1 cellular context compared by ENCODE assay signal in the genomic region with DNA sequence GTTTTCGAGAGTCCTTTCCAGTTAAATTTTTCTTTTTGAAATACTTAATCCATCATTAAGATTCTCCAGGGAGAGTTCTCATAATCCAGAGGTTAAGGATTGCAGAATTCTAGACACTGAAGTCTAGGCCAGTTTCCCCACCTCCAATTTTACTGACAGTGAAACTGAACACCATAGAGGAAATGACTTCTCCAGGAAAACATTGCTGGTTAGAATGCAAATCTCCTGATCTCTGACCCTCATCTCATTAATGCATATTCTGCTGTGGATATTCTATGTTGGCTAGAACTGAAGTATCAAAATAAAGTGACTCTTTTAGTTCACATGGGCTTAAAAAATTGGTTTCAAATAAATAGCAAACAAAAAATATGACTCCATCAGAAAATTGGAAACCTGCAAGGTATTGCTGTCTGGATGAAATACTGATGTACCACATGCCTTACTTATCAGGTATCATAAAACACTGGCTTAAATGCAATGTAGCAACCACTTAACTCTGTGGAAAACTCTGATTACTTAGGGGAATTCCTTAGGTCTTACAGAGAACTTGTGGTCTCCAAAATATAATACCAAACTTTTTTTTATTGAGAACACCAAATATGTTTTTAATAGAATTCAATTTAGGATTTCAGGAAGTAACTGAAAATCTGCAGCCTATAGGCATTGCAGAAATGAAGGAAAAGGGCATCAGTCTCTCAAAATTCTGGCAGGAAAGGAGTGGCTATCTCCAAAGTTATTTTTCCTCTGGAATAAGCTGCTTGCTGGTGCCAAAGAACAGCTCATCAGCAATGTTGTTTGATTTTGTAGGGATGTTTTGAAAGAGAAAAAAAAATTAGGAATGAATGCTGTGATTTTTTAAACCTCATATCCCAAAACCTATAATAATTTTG.
TF ChIP-seq lines count a peak whose summit lies in the region.

No MANE protein-coding gene starts in this region.

TF ChIP-seq in HepG2, 621 proteins besides CTCF, POLR2A, EP300 and RAD21 (continued from another document):
- TF ChIP-seq TEAD3 (CRISPR knock-in tag; optimal IDR thresholded peaks at IDR 0.05; ENCODE audit: borderline replicate concordance) = peak; percentile 26
- no peak for TF ChIP-seq REXO4 (CRISPR knock-in tag; IDR thresholded peaks at IDR 0.05; ENCODE audit: borderline replicate concordance)
- TF ChIP-seq, protein P1, sequence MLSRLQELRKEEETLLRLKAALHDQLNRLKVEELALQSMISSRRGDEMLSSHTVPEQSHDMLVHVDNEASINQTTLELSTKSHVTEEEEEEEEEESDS (CRISPR knock-in tag; IDR thresholded peaks at IDR 0.05; ENCODE audit: borderline replicate concordance) = 0 out of 2 replicates have a peak, but pooled peaks have one; percentile 28
- TF ChIP-seq NFKBIZ (CRISPR knock-in tag; IDR thresholded peaks at IDR 0.05) = no peak
- peak; percentile 42; the same call in 1 of the 2 replicates for TF ChIP-seq ELF3 (CRISPR knock-in tag; IDR thresholded peaks at IDR 0.05)
- no peak for TF ChIP-seq ZNF749 (CRISPR knock-in tag; IDR thresholded peaks at IDR 0.05; ENCODE audit: borderline replicate concordance)
- peak; percentile 14 for TF ChIP-seq HNRNPK (IDR thresholded peaks at IDR 0.05; ENCODE audit: low read depth, low read length, poor library complexity, severe bottlenecking)
- TF ChIP-seq, protein P2, sequence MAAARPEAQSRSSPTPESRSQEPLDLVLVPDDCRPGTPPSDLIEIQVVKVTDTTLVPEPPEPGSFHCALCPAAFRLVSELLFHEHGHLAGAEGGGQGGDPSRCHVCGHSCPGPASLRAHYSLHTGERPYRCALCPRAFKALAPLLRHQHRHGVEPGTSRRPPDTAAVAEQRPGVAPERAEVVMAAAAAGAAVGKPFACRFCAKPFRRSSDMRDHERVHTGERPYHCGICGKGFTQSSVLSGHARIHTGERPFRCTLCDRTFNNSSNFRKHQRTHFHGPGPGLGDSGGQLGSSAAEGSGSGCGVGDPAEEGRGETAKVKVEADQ (CRISPR knock-in tag; IDR thresholded peaks at IDR 0.05; ENCODE audit: borderline replicate concordance) = no peak
- no peak for TF ChIP-seq SOX13 (IDR thresholded peaks at IDR 0.05)
- peak in 1 of 2 experiments; percentile 29; a peak in 1 of 4 replicates for TF ChIP-seq SOX13 (CRISPR knock-in tag; conservative IDR thresholded peaks at IDR 0.05 in 1 of 2, IDR thresholded peaks at IDR 0.05 in 1 of 2)
- TF ChIP-seq MTERF4 (CRISPR knock-in tag; IDR thresholded peaks at IDR 0.05) = no peak
